8 cellular contexts compared by ENCODE assay signal in genomic region chr16:30658731-30659506, GRCh38. TPM values are rescaled to one million over a fixed set of nuclear protein-coding genes. Genes with fewer than 3 reads are reported as not detected.
A peak's percentile ranks its signal among the peaks of the same experiment; 100 is the strongest.
DNase-seq lines count a peak whose midpoint lies in the region; ATAC-seq and TF ChIP-seq lines count a peak whose summit lies in the region.

No MANE protein-coding gene starts in this region.

- peak overlapping the region; percentile 96 for H3K4me3 Mint-ChIP-seq in activated naive CD8-positive, alpha-beta T cell treated with anti-CD3 and anti-CD28 coated beads, Interleukin-2, amount 50 U/mL, for 24 hours

- peaks cover 6% of the 10 kb centered on the region for H3F3A ChIP-seq in DOHH2 (ENCODE audit: control insufficient read depth, insufficient read depth)

- intact Hi-C loops in Right ventricle myocardium inferior (cut with DNase I): no loop called here

- peaks cover 4% of the 10 kb centered on the region; the same call in 1 of the 2 replicates for H4K20me1 ChIP-seq in DOHH2 (ENCODE audit: control insufficient read depth, insufficient read depth, low read depth, low read length)

- H3K4me2 ChIP-seq in DOHH2 (ENCODE audit: low read length): peak overlapping the region; percentile 85

- no peaks in the 10 kb centered on the region for H3K9me2 ChIP-seq in DOHH2 (replicated peaks; ENCODE audit: control insufficient read depth, low read length)

- peak overlapping the region; percentile 100 for H3K27ac Mint-ChIP-seq in activated naive CD8-positive, alpha-beta T cell treated with anti-CD3 and anti-CD28 coated beads, Interleukin-2, amount 50 U/mL, for 24 hours

- peak overlapping the region; percentile 81 for H3K27ac ChIP-seq in DOHH2 (ENCODE audit: low read depth, low read length)

- ATAC-seq in GM19452 (IDR thresholded peaks at IDR 0.05; ENCODE audit: unreplicated experiment) (peak; percentile 25), HG03565 (IDR thresholded peaks at IDR 0.05; ENCODE audit: unreplicated experiment) (peak; percentile 8), Right ventricle myocardium inferior (peak; percentile 23)
- ATAC-seq in activated naive CD8-positive, alpha-beta T cell treated with anti-CD3 and anti-CD28 coated beads, Interleukin-2, amount 50 U/mL, for 24 hours: peak; percentile 45

- peaks cover 55% of the 10 kb centered on the region for H3K4me1 Mint-ChIP-seq in activated naive CD8-positive, alpha-beta T cell treated with anti-CD3 and anti-CD28 coated beads, Interleukin-2, amount 50 U/mL, for 24 hours

- peaks cover 78% of the 10 kb centered on the region for H3K36me3 ChIP-seq in DOHH2 (ENCODE audit: control insufficient read depth, low read length)

- no peaks in the 10 kb centered on the region for H3K9me3 ChIP-seq in DOHH2 (ENCODE audit: control insufficient read depth, insufficient read depth, low read length)

- H3K79me2 ChIP-seq in DOHH2 (ENCODE audit: control insufficient read depth, low read length): peaks cover 45% of the 10 kb centered on the region

- peak; percentile 36 for TF ChIP-seq CTCF in DOHH2 (IDR thresholded peaks at IDR 0.05; ENCODE audit: low read depth, low read length, poor library complexity, severe bottlenecking)

- H3K4me3 ChIP-seq in DOHH2 (ENCODE audit: low read length): peak overlapping the region; percentile 78

- peaks cover 63% of the 10 kb centered on the region for H3K36me3 Mint-ChIP-seq in activated naive CD8-positive, alpha-beta T cell treated with anti-CD3 and anti-CD28 coated beads, Interleukin-2, amount 50 U/mL, for 24 hours (ENCODE audit: low read depth)

- DNase-seq in NCI-H82 treated with DMSO at 0.1 percent for 48 hours (lab: John Stamatoyannopoulos, UW; ENCODE audit: unreplicated experiment) (peak; percentile 88), Right ventricle myocardium inferior (ENCODE audit: missing footprints) (peak; percentile 87), occipital lobe (lab: John Stamatoyannopoulos, UW) (peak; percentile 95)
- DNase-seq in activated naive CD8-positive, alpha-beta T cell treated with anti-CD3 and anti-CD28 coated beads, Interleukin-2, amount 50 U/mL, for 24 hours: no peak
- no peak for DNase-seq in effector CD8-positive, alpha-beta T cell (lab: John Stamatoyannopoulos, UW)

- H3K4me1 ChIP-seq in DOHH2 (ENCODE audit: control insufficient read depth, low read length): peaks cover 47% of the 10 kb centered on the region

- H3K9me3 Mint-ChIP-seq in activated naive CD8-positive, alpha-beta T cell treated with anti-CD3 and anti-CD28 coated beads, Interleukin-2, amount 50 U/mL, for 24 hours: no peaks in the 10 kb centered on the region

- no peaks in the 10 kb centered on the region for H3K27me3 ChIP-seq in DOHH2 (ENCODE audit: control insufficient read depth, low read length)

- no peaks in the 10 kb centered on the region for H3K27me3 Mint-ChIP-seq in activated naive CD8-positive, alpha-beta T cell treated with anti-CD3 and anti-CD28 coated beads, Interleukin-2, amount 50 U/mL, for 24 hours

RNA-seq across cellular contexts. Expression of gene FBRS, which starts 0.7 kb away (rescaled TPM):
- total RNA-seq in Right ventricle myocardium inferior: 31.0 TPM
- total RNA-seq in occipital lobe: 11.5 TPM

RNA-seq across cellular contexts. Expression of gene PRR14, which starts 8.2 kb away (rescaled TPM):
- total RNA-seq in Right ventricle myocardium inferior: 18.2 TPM
- 9.2 TPM for total RNA-seq in occipital lobe

RNA-seq across cellular contexts. Expression of gene SRCAP, which starts 40.1 kb away (rescaled TPM):
- total RNA-seq in Right ventricle myocardium inferior: 39.7 TPM
- 21.7 TPM for total RNA-seq in occipital lobe

RNA-seq across cellular contexts. Expression of gene ZNF689, which starts 48.7 kb away (rescaled TPM):
- total RNA-seq in Right ventricle myocardium inferior: 4.2 TPM
- 8.9 TPM for total RNA-seq in occipital lobe

Comparison
In these comparisons a context has a peak if more than half of its experiments do, and no peak if none do; other contexts are left out.
1. DNase-seq: peak in NCI-H82 treated with DMSO at 0.1 percent for 48 hours (single experiment), Right ventricle myocardium inferior (single experiment) and occipital lobe (single experiment); none in activated naive CD8-positive, alpha-beta T cell treated with anti-CD3 and anti-CD28 coated beads, Interleukin-2, amount 50 U/mL, for 24 hours (single experiment) and effector CD8-positive, alpha-beta T cell (single experiment).
2. Peak in every context shown above with its lines, with median percentiles within 50 percentile points of each other: ATAC-seq.